10 cellular contexts compared by ENCODE assay signal in genomic region chr3:195697582-195698324, GRCh38. TPM values are rescaled to one million over a fixed set of nuclear protein-coding genes. Genes with fewer than 3 reads are reported as not detected.
DNase-seq lines count a peak whose midpoint lies in the region; ATAC-seq and TF ChIP-seq lines count a peak whose summit lies in the region.
"Had no signal": no experiment of that assay in that cellular context is flagged by ENCODE, and none has a peak within 500 bp of the region (broad histone marks: within the 10 kb centered on the region; RNA-seq: fewer than 3 reads in every experiment).

No MANE protein-coding gene starts in this region.

- H3K23ac ChIP-seq in mesenchymal stem cell (ENCODE audit: low read length in 2 of 2), result no peak overlapping the region

- H3K27ac ChIP-seq in CD4-positive, alpha-beta memory T cell (ENCODE audit: low read depth, low read length), result no peak overlapping the region
- H3K27ac ChIP-seq in mesenchymal stem cell (ENCODE audit: low read length, poor library complexity, severe bottlenecking), result no peak overlapping the region
- H3K27ac ChIP-seq in CD4-positive, alpha-beta T cell (ENCODE audit: low read depth, low read length), result no peak overlapping the region
- no peak overlapping the region for H3K27ac ChIP-seq in effector memory CD4-positive, alpha-beta T cell (ENCODE audit: insufficient read depth, low read length, poor library complexity, severe bottlenecking)

- H2BK15ac ChIP-seq in mesenchymal stem cell (ENCODE audit: low read depth, poor library complexity, severe bottlenecking), result no peak overlapping the region

- H3K36me3 Mint-ChIP-seq in CD4-positive, alpha-beta memory T cell, result peaks cover 27 to 37% of the 10 kb centered on the region in 2 donors
- peaks cover 6% of the 10 kb centered on the region for H3K36me3 Mint-ChIP-seq in endothelial cell (ENCODE audit: low read depth, unreplicated experiment)
- peaks cover 40% of the 10 kb centered on the region for H3K36me3 Mint-ChIP-seq in CD4-positive, alpha-beta T cell (ENCODE audit: low read depth)

- no peak overlapping the region for H3K18ac ChIP-seq in mesenchymal stem cell (ENCODE audit: low read depth in 1 of 2, low read length in 2 of 2)

- no peak for DNase-seq in CD4-positive, alpha-beta memory T cell
- DNase-seq in LHCN-M2 (ENCODE audit: low read depth) (peak; percentile 90), endothelial cell (ENCODE audit: low spot score) (no peak), mesenchymal stem cell (peak; percentile 79), pons (ENCODE audit: low spot score) (no peak)
- no peak for DNase-seq in CD4-positive, alpha-beta T cell
- DNase-seq in effector memory CD4-positive, alpha-beta T cell, result no peak
- DNase-seq: activated CD4-positive, CD25-positive, alpha-beta regulatory T cell treated with anti-CD3 and anti-CD28 coated beads, Interleukin-2, amount 50 U/mL, for 72 hours; NCI-H2171 had no signal

- no peak overlapping the region for H2BK120ac ChIP-seq in mesenchymal stem cell (ENCODE audit: low read depth, low read length)

- H3K4me3 ChIP-seq in CD4-positive, alpha-beta memory T cell (ENCODE audit: low read length in 2 of 2), result no peak overlapping the region
- peak overlapping the region in 1 of 2 experiments; percentile 40 for H3K4me3 ChIP-seq in mesenchymal stem cell (ENCODE audit: insufficient read depth in 1 of 2, low read depth in 1 of 2, low read length in 2 of 2)
- no peak overlapping the region for H3K4me3 ChIP-seq in effector memory CD4-positive, alpha-beta T cell (ENCODE audit: insufficient read depth, low read depth, low read length, poor library complexity, severe bottlenecking)

- no peak overlapping the region for H3K4me3 Mint-ChIP-seq in CD4-positive, alpha-beta memory T cell
- H3K4me3 Mint-ChIP-seq in endothelial cell (ENCODE audit: unreplicated experiment), result peak overlapping the region; percentile 26
- H3K4me3 Mint-ChIP-seq in CD4-positive, alpha-beta T cell, result no peak overlapping the region

- H3K4me1 ChIP-seq in CD4-positive, alpha-beta memory T cell (ENCODE audit: insufficient read depth, low read length), result no peaks in the 10 kb centered on the region
- H3K4me1 ChIP-seq in mesenchymal stem cell (ENCODE audit: control insufficient read depth, insufficient read depth, low read depth, low read length), result peaks cover 7% of the 10 kb centered on the region
- no peaks in the 10 kb centered on the region for H3K4me1 ChIP-seq in effector memory CD4-positive, alpha-beta T cell (ENCODE audit: control insufficient read depth, insufficient read depth, low read length, poor library complexity, severe bottlenecking)

- peaks cover 4% of the 10 kb centered on the region for H3K36me3 ChIP-seq in CD4-positive, alpha-beta memory T cell (ENCODE audit: insufficient read depth, low read length)
- H3K36me3 ChIP-seq in mesenchymal stem cell (ENCODE audit: control insufficient read depth in 1 of 2, insufficient read depth in 2 of 2, low read depth in 1 of 2, low read length in 2 of 2), result peaks cover 21 to 39% of the 10 kb centered on the region in 2 experiments
- peaks cover 10% of the 10 kb centered on the region for H3K36me3 ChIP-seq in effector memory CD4-positive, alpha-beta T cell (ENCODE audit: control insufficient read depth, insufficient read depth, low read length)

- peak overlapping the region in 4 of 7 donors; percentile 2 to 34 (median 14) for H3K27ac Mint-ChIP-seq in CD4-positive, alpha-beta memory T cell
- no peak overlapping the region for H3K27ac Mint-ChIP-seq in endothelial cell (ENCODE audit: unreplicated experiment)
- no peak overlapping the region for H3K27ac Mint-ChIP-seq in CD4-positive, alpha-beta T cell

- H2BK5ac ChIP-seq in mesenchymal stem cell (ENCODE audit: low read depth, low read length, poor library complexity, severe bottlenecking), result no peak overlapping the region

- no peak overlapping the region for H2AK5ac ChIP-seq in mesenchymal stem cell (ENCODE audit: low read length, severe bottlenecking)

- no peaks in the 10 kb centered on the region for H3K27me3 Mint-ChIP-seq in CD4-positive, alpha-beta memory T cell
- peaks cover 2% of the 10 kb centered on the region for H3K27me3 Mint-ChIP-seq in endothelial cell (ENCODE audit: unreplicated experiment)
- H3K27me3 Mint-ChIP-seq in CD4-positive, alpha-beta T cell, result no peaks in the 10 kb centered on the region

- CTCF ChIA-PET in CD4-positive, alpha-beta memory T cell (lab: Charles Lee; ENCODE audit: partially characterized antibody), result no interaction called here
- CTCF ChIA-PET in CD4-positive, alpha-beta T cell (lab: Charles Lee), result interaction anchor here (0.6 kb wide), 1 partner anchor 366 kb away, joined by 3 read pairs; no protein-coding TSS in a partner anchor

- POLR2A ChIA-PET in CD4-positive, alpha-beta memory T cell (lab: Charles Lee; ENCODE audit: partially characterized antibody), result no interaction called here
- POLR2A ChIA-PET in CD4-positive, alpha-beta T cell (lab: Charles Lee), result interaction anchor here (1.2 kb wide), 1 partner anchor 8 kb away, joined by 4 read pairs; no protein-coding TSS in a partner anchor

- no peaks in the 10 kb centered on the region for H3K9me3 Mint-ChIP-seq in CD4-positive, alpha-beta memory T cell
- no peaks in the 10 kb centered on the region for H3K9me3 Mint-ChIP-seq in endothelial cell (ENCODE audit: unreplicated experiment)
- H3K9me3 Mint-ChIP-seq in CD4-positive, alpha-beta T cell, result no peaks in the 10 kb centered on the region

- peak overlapping the region; percentile 47 for H3K9ac ChIP-seq in mesenchymal stem cell (ENCODE audit: low read length)

- no peak overlapping the region for H3K4me2 ChIP-seq in mesenchymal stem cell (ENCODE audit: low read length, poor library complexity, severe bottlenecking)

- no peak for TF ChIP-seq CTCF in endothelial cell (IDR thresholded peaks at IDR 0.05; ENCODE audit: unreplicated experiment)
- no peak for TF ChIP-seq CTCF in CD4-positive, alpha-beta T cell (IDR thresholded peaks at IDR 0.05)

- no peak overlapping the region for H2BK12ac ChIP-seq in mesenchymal stem cell (ENCODE audit: low read length in 2 of 2)

- intact Hi-C loops in CD4-positive, alpha-beta memory T cell (cut with micrococcal nuclease), result no loop called here
- intact Hi-C loops in CD4-positive, alpha-beta T cell (cut with DNase I, micrococcal nuclease), result no loop called here

- H3K4ac ChIP-seq in mesenchymal stem cell (ENCODE audit: low read depth in 1 of 2, low read length in 2 of 2), result no peak overlapping the region

- no peak overlapping the region for H4K8ac ChIP-seq in mesenchymal stem cell (ENCODE audit: low read length)

- no peak for ATAC-seq in GM21619 (IDR thresholded peaks at IDR 0.05; ENCODE audit: unreplicated experiment)
- no peak for ATAC-seq in CD4-positive, alpha-beta T cell (ENCODE audit: poor library complexity)

- H3K79me1 ChIP-seq in mesenchymal stem cell (replicated peaks; ENCODE audit: low read length, poor library complexity, severe bottlenecking), result peaks cover 2% of the 10 kb centered on the region

- no peak overlapping the region for H3K14ac ChIP-seq in mesenchymal stem cell (ENCODE audit: low read length in 2 of 2)

- peak overlapping the region; percentile 14 for H4K91ac ChIP-seq in mesenchymal stem cell (ENCODE audit: low read length)

- H3K4me1 Mint-ChIP-seq in CD4-positive, alpha-beta memory T cell, result peaks cover 6 to 10% (median 9%) of the 10 kb centered on the region in 4 donors
- peaks cover 8% of the 10 kb centered on the region for H3K4me1 Mint-ChIP-seq in endothelial cell (ENCODE audit: unreplicated experiment)
- H3K4me1 Mint-ChIP-seq in CD4-positive, alpha-beta T cell (ENCODE audit: low read depth), result no peaks in the 10 kb centered on the region

- H3K27me3 ChIP-seq in CD4-positive, alpha-beta memory T cell (ENCODE audit: insufficient read depth, low read length), result no peaks in the 10 kb centered on the region
- no peaks in the 10 kb centered on the region for H3K27me3 ChIP-seq in mesenchymal stem cell (ENCODE audit: control insufficient read depth in 1 of 2, insufficient read depth in 1 of 2, low read length in 2 of 2)
- H3K27me3 ChIP-seq in CD4-positive, alpha-beta T cell (ENCODE audit: control insufficient read depth, insufficient read depth, low read length), result no peaks in the 10 kb centered on the region
- H3K27me3 ChIP-seq in effector memory CD4-positive, alpha-beta T cell (replicated peaks; ENCODE audit: control insufficient read depth, insufficient read depth, low read length, poor library complexity, severe bottlenecking), result no peaks in the 10 kb centered on the region

- H3K9me3 ChIP-seq in CD4-positive, alpha-beta memory T cell (ENCODE audit: control insufficient read depth in 1 of 2, low read length in 2 of 2), result no peaks in the 10 kb centered on the region
- H3K9me3 ChIP-seq in mesenchymal stem cell (ENCODE audit: control insufficient read depth, low read length), result no peaks in the 10 kb centered on the region
- no peaks in the 10 kb centered on the region for H3K9me3 ChIP-seq in CD4-positive, alpha-beta T cell (ENCODE audit: control insufficient read depth, low read length)
- no peaks in the 10 kb centered on the region for H3K9me3 ChIP-seq in effector memory CD4-positive, alpha-beta T cell (ENCODE audit: control insufficient read depth, low read length)

- 65% methylated on average over 11 of the region's 11 CpGs for WGBS in mesenchymal stem cell

- H2AFZ ChIP-seq in mesenchymal stem cell (ENCODE audit: low read depth, low read length), result no peak overlapping the region

RNA-seq across cellular contexts. Expression of gene MUC20, which starts 23.0 kb away (rescaled TPM):
- total RNA-seq in CD4-positive, alpha-beta memory T cell, result 10 to 100 TPM in 1 of 2 experiments, 1 to 10 TPM in 1; 9.9 to 12.5 TPM
- polyA plus RNA-seq in CD4-positive, alpha-beta memory T cell, result under 1 TPM; 0.54 to 0.70 TPM
- total RNA-seq in LHCN-M2 (2014; rRNA removed) (not detected in 2 replicates), endothelial cell (ENCODE audit: unreplicated experiment) (0.21 TPM)
- polyA plus RNA-seq in LHCN-M2 (2012), result 0.32 TPM
- polyA plus RNA-seq in mesenchymal stem cell (2013, experiment 1 of 2), result 0.35 TPM
- 0.30 TPM for polyA plus RNA-seq in mesenchymal stem cell (2013, experiment 2 of 2)
- 1 to 10 TPM; 3.9 to 4.1 TPM for total RNA-seq in CD4-positive, alpha-beta T cell

Comparison
In these comparisons a context has a peak if more than half of its experiments do, and no peak if none do; other contexts are left out.
1. DNase-seq: peak in LHCN-M2 (single experiment) and mesenchymal stem cell (single experiment); none in CD4-positive, alpha-beta memory T cell (0 of 5), endothelial cell (single experiment), CD4-positive, alpha-beta T cell (0 of 10), effector memory CD4-positive, alpha-beta T cell (0 of 3) and pons (single experiment).
2. H3K27ac Mint-ChIP-seq: peak in CD4-positive, alpha-beta memory T cell (4 of 7); none in endothelial cell (single experiment) and CD4-positive, alpha-beta T cell (single experiment).